Comparison of ENCODE assay signal across 22 cellular contexts in the genomic region with DNA sequence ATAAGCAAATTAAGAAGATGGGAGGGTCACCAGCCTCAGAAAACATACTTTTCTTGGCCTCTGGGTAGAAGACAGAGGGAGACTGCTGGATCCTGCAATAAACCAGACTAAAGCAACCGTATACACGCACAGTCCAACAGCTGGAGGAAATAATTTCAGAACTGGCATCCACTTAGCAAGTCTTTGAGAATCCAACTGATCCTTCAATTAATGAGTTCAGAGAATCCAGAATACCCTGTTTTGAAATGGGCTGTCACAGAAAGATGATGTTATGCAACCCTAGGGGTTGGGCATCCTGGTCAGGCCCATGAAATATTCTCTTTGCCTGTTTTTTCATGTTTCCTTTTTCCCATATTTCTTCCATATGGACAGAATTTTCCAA.
DNase-seq lines count a peak whose midpoint lies in the region; ATAC-seq, FAIRE-seq and TF ChIP-seq lines count a peak whose summit lies in the region.
"Had no signal": no experiment of that assay in that cellular context is flagged by ENCODE, and none has a peak within 500 bp of the region (broad histone marks: within the 10 kb centered on the region; RNA-seq: fewer than 3 reads in every experiment).

No MANE protein-coding gene starts in this region.

- H3K4me3 Mint-ChIP-seq in endothelial cell (ENCODE audit: unreplicated experiment), result no peak overlapping the region
- H3K4me3 Mint-ChIP-seq: activated naive CD8-positive, alpha-beta T cell treated with anti-CD3 and anti-CD28 coated beads for 36 hours; T-helper 1 cell treated with Interleukin-12 subunit alpha and Interleukin-12 subunit beta and Interleukin-4 antibody, amounts not matched to agents 30 μg/mL and 1 μg/mL, for 36 hours had no signal

- peaks cover 3% of the 10 kb centered on the region for H3K9me3 Mint-ChIP-seq in endothelial cell (ENCODE audit: unreplicated experiment)
- H3K9me3 Mint-ChIP-seq: activated naive CD8-positive, alpha-beta T cell treated with anti-CD3 and anti-CD28 coated beads for 36 hours; activated T-helper 2 cell treated with anti-CD3 and anti-CD28 coated beads, Interferon-gamma antibody, Interleukin-2, Interleukin-4, amounts not matched to agents 10 μg/mL and 5 μg/mL and 100 μg/mL, durations not matched to agents 14 hours and 24 hours and 36 hours; T-helper 1 cell treated with Interleukin-12 subunit alpha and Interleukin-12 subunit beta and Interleukin-4 antibody, amounts not matched to agents 30 μg/mL and 1 μg/mL, for 36 hours had no signal

- peak; percentile 24 for ATAC-seq in left lung
- peak in 2 of 4 donors; percentile 14 to 36 for ATAC-seq in pancreas
- no peak for ATAC-seq in GM18519 (IDR thresholded peaks at IDR 0.05; ENCODE audit: low FRiP score, unreplicated experiment)
- ATAC-seq in GM21717 (IDR thresholded peaks at IDR 0.05; ENCODE audit: unreplicated experiment), result no peak
- ATAC-seq: Panc1; stimulated activated naive CD8-positive, alpha-beta T cell treated with anti-CD3 and anti-CD28 coated beads, Interleukin-15, Interleukin-2, amounts not matched to agents 100 U/mL and 50 U/mL, for 24 hours had no signal

- H3K36me3 Mint-ChIP-seq in endothelial cell (ENCODE audit: low read depth, unreplicated experiment), result no peaks in the 10 kb centered on the region
- H3K36me3 Mint-ChIP-seq: activated naive CD8-positive, alpha-beta T cell treated with anti-CD3 and anti-CD28 coated beads for 36 hours had no signal

- H3K4me3 ChIP-seq in left lung, result no peak overlapping the region
- peak overlapping the region in 1 of 4 donors; percentile 22 for H3K4me3 ChIP-seq in pancreas
- H3K4me3 ChIP-seq: tibial nerve had no signal

- H3K27me3 ChIP-seq in left lung (no peaks in the 10 kb centered on the region), pancreas (no peaks in the 10 kb centered on the region)
- H3K27me3 ChIP-seq: BE2C, tibial nerve had no signal

- no peak overlapping the region for H3K27ac Mint-ChIP-seq in endothelial cell (ENCODE audit: unreplicated experiment)
- H3K27ac Mint-ChIP-seq: activated naive CD8-positive, alpha-beta T cell treated with anti-CD3 and anti-CD28 coated beads for 36 hours; activated T-helper 2 cell treated with anti-CD3 and anti-CD28 coated beads, Interferon-gamma antibody, Interleukin-2, Interleukin-4, amounts not matched to agents 10 μg/mL and 5 μg/mL and 100 μg/mL, durations not matched to agents 14 hours and 24 hours and 36 hours; T-helper 1 cell treated with Interleukin-12 subunit alpha and Interleukin-12 subunit beta and Interleukin-4 antibody, amounts not matched to agents 30 μg/mL and 1 μg/mL, for 36 hours had no signal

- WGBS in pancreas, 2 donors, result 51 to 52% methylated on average over 2 of the region's 2 CpGs

- H3K4me1 ChIP-seq in left lung, result peaks cover 0 to 5% of the 10 kb centered on the region in 2 donors
- H3K4me1 ChIP-seq in pancreas, result peaks cover 31 to 53% (median 43%) of the 10 kb centered on the region in 3 donors
- H3K4me1 ChIP-seq: BE2C, tibial nerve had no signal

- no peak for FAIRE-seq in pancreas (lab: Jason Lieb, UNC)

- DNase-seq in left lung, result no peak
- no peak for DNase-seq in pancreas
- no peak for DNase-seq in GM19240 (ENCODE audit: insufficient read length, low spot score)
- no peak for DNase-seq in endothelial cell (ENCODE audit: low spot score)
- DNase-seq: activated CD8-positive, alpha-beta memory T cell treated with anti-CD3 and anti-CD28 coated beads, Interleukin-2, amount 50 U/mL, for 4 hours; activated naive CD8-positive, alpha-beta T cell treated with anti-CD3 and anti-CD28 coated beads for 36 hours; BE2C; IMR-90; NCI-H1105 treated with DMSO at 0.1 percent for 48 hours; NCI-H2081; NCI-H446 treated with DMSO at 0.1 percent for 48 hours; stimulated activated CD4-positive, alpha-beta T cell treated with anti-CD3 and anti-CD28 coated beads, Interleukin-4, amount 100 ng/mL, for 24 hours; stimulated activated naive CD8-positive, alpha-beta T cell treated with anti-CD3 and anti-CD28 coated beads, Interleukin-15, Interleukin-2, amounts not matched to agents 100 U/mL and 50 U/mL, for 24 hours had no signal

- intact Hi-C loops in left lung (cut with DNase I) (no loop called here), pancreas (cut with DNase I) (no loop called here)

- H3K36me3 ChIP-seq in left lung, result no peaks in the 10 kb centered on the region
- no peaks in the 10 kb centered on the region for H3K36me3 ChIP-seq in pancreas
- H3K36me3 ChIP-seq: BE2C, neutrophil, tibial nerve had no signal

- H3K9me3 ChIP-seq in left lung, result no peaks in the 10 kb centered on the region
- H3K9me3 ChIP-seq in pancreas, result no peaks in the 10 kb centered on the region
- H3K9me3 ChIP-seq: BE2C, neutrophil, tibial nerve had no signal

- H3K27ac ChIP-seq in C4-2B (peak overlapping the region; percentile 75; the same call in 1 of the 2 replicates), VCaP (peak overlapping the region; percentile 98), left lung (peak overlapping the region in 1 of 2 donors; percentile 33), pancreas (peak overlapping the region; percentile 58 to 89 (median 79))
- H3K27ac ChIP-seq: neutrophil, tibial nerve had no signal

- H3K4me1 Mint-ChIP-seq in endothelial cell (ENCODE audit: unreplicated experiment), result peaks cover 5% of the 10 kb centered on the region
- H3K4me1 Mint-ChIP-seq: activated naive CD8-positive, alpha-beta T cell treated with anti-CD3 and anti-CD28 coated beads for 36 hours had no signal

- peaks cover 3% of the 10 kb centered on the region for H3K27me3 Mint-ChIP-seq in endothelial cell (ENCODE audit: unreplicated experiment)

- no peak for TF ChIP-seq CTCF in C4-2B (conservative IDR thresholded peaks at IDR 0.05)
- TF ChIP-seq CTCF in VCaP (conservative IDR thresholded peaks at IDR 0.05), result no peak
- TF ChIP-seq CTCF in left lung (IDR thresholded peaks at IDR 0.05), result no peak
- no peak for TF ChIP-seq CTCF in pancreas (IDR thresholded peaks at IDR 0.05)
- no peak for TF ChIP-seq CTCF in endothelial cell (IDR thresholded peaks at IDR 0.05; ENCODE audit: unreplicated experiment)
